Comparison of ENCODE assay signal across 8 cellular contexts in genomic region chr21:43975469-43976098, GRCh38. TPM values are rescaled to one million over a fixed set of nuclear protein-coding genes. Genes with fewer than 3 reads are reported as not detected.
DNase-seq lines count a peak whose midpoint lies in the region; ATAC-seq and TF ChIP-seq lines count a peak whose summit lies in the region.

No MANE protein-coding gene starts in this region.

- H3K4me1 ChIP-seq in CD4-positive, CD25-positive, alpha-beta regulatory T cell (ENCODE audit: control insufficient read depth, insufficient read depth, low read length, poor library complexity, severe bottlenecking), result no peaks in the 10 kb centered on the region
- no peaks in the 10 kb centered on the region for H3K4me1 ChIP-seq in HEK293 (ENCODE audit: control insufficient read depth, insufficient read depth, low read length)
- H3K4me1 ChIP-seq in lung (ENCODE audit: control insufficient read depth in 2 of 2, insufficient read depth in 2 of 2, low read length in 2 of 2), result peaks cover 0 to 13% of the 10 kb centered on the region in 2 donors

- H3K4me3 Mint-ChIP-seq in CD4-positive, CD25-positive, alpha-beta regulatory T cell, result no peak overlapping the region

- H3K9me3 Mint-ChIP-seq in CD4-positive, CD25-positive, alpha-beta regulatory T cell, result no peaks in the 10 kb centered on the region

- POLR2A ChIA-PET in HEK293 (lab: Yijun Ruan, JAX), result interaction anchor here (1.0 kb wide), 1 partner anchor 165 kb away, joined by 3 read pairs; no protein-coding TSS in a partner anchor

- peaks cover 11% of the 10 kb centered on the region for H3K36me3 Mint-ChIP-seq in CD4-positive, CD25-positive, alpha-beta regulatory T cell

- TF ChIP-seq CTCF in HEK293 (tag by site-specific recombination; IDR thresholded peaks at IDR 0.05), result peak; percentile 97
- TF ChIP-seq CTCF in lung (IDR thresholded peaks at IDR 0.05; ENCODE audit: control extremely low read depth, extremely low read depth), result peak; percentile 82

- H3K4me1 Mint-ChIP-seq in CD4-positive, CD25-positive, alpha-beta regulatory T cell, result peaks cover 5 to 15% (median 6%) of the 10 kb centered on the region in 4 donors

- peak overlapping the region; percentile 60 to 83 (median 62) for H3K27ac Mint-ChIP-seq in CD4-positive, CD25-positive, alpha-beta regulatory T cell

- H3K27me3 Mint-ChIP-seq in CD4-positive, CD25-positive, alpha-beta regulatory T cell, result no peaks in the 10 kb centered on the region

- WGBS in lung, 2 donors, result 37 to 38% methylated on average over 24 of the region's 24 CpGs

- no peak overlapping the region for H3K4me3 ChIP-seq in CD4-positive, CD25-positive, alpha-beta regulatory T cell (ENCODE audit: low read depth, low read length)
- H3K4me3 ChIP-seq in HEK293 (ENCODE audit: low read depth, low read length) (no peak overlapping the region), lung (no peak overlapping the region)

- no peaks in the 10 kb centered on the region for H3K27me3 ChIP-seq in CD4-positive, CD25-positive, alpha-beta regulatory T cell (ENCODE audit: control insufficient read depth, insufficient read depth, low read length)
- H3K27me3 ChIP-seq in lung (ENCODE audit: control insufficient read depth, insufficient read depth), result no peaks in the 10 kb centered on the region

- no peaks in the 10 kb centered on the region for H3K9me3 ChIP-seq in CD4-positive, CD25-positive, alpha-beta regulatory T cell (ENCODE audit: control insufficient read depth in 2 of 2, low read length in 2 of 2)
- H3K9me3 ChIP-seq in HEK293 (ENCODE audit: control insufficient read depth, insufficient read depth, low read depth, low read length), result no peaks in the 10 kb centered on the region
- no peaks in the 10 kb centered on the region for H3K9me3 ChIP-seq in lung (ENCODE audit: control insufficient read depth in 2 of 2, insufficient read depth in 1 of 2, low read length in 1 of 2)

- CTCF ChIA-PET in HEK293 (lab: Yijun Ruan, JAX), result interaction anchor here (0.5 to 2.5 kb wide), 29 partner anchors 9 to 778 kb away, joined by 3 to 39 read pairs (median 4); partner anchors contain the start of gene RRP1

- H3K36me3 ChIP-seq in CD4-positive, CD25-positive, alpha-beta regulatory T cell (ENCODE audit: control insufficient read depth, insufficient read depth, low read length), result peaks cover 18% of the 10 kb centered on the region
- H3K36me3 ChIP-seq in HEK293 (ENCODE audit: control insufficient read depth in 2 of 2, insufficient read depth in 1 of 2, low read length in 2 of 2), result peaks cover 10 to 38% of the 10 kb centered on the region in 2 experiments
- peaks cover 12 to 36% of the 10 kb centered on the region in 2 donors for H3K36me3 ChIP-seq in lung (ENCODE audit: control insufficient read depth in 2 of 2, insufficient read depth in 2 of 2, low read length in 2 of 2)

- DNase-seq in CD4-positive, CD25-positive, alpha-beta regulatory T cell, result peak; percentile 66 to 85 (median 79)
- DNase-seq in NCI-H446 (lab: John Stamatoyannopoulos, UW) (peak; percentile 20 to 65), ecto neural progenitor cell (ENCODE audit: low spot score) (peak; percentile 86), lung (ENCODE audit: low spot score) (peak; percentile 76)
- DNase-seq in activated CD4-positive, alpha-beta T cell treated with anti-CD3 and anti-CD28 coated beads, Interleukin-2, amount 50 U/mL, for 48 hours, result peak; percentile 86 to 88
- DNase-seq in stimulated activated CD8-positive, alpha-beta memory T cell treated with anti-CD3 and anti-CD28 coated beads, Interleukin-12 subunit alpha, Interleukin-12 subunit beta, amount 100 ng/mL, for 4 hours (ENCODE audit: low read depth), result peak; percentile 58

- no peak overlapping the region for H3K27ac ChIP-seq in CD4-positive, CD25-positive, alpha-beta regulatory T cell (ENCODE audit: insufficient read depth, low read length, poor library complexity, severe bottlenecking)
- H3K27ac ChIP-seq in HEK293 (ENCODE audit: extremely low read depth, low read depth, low read length) (no peak overlapping the region), lung (ENCODE audit: low read depth in 1 of 2, low read length in 1 of 2) (no peak overlapping the region)

- peak; percentile 82 to 89 for ATAC-seq in CD4-positive, CD25-positive, alpha-beta regulatory T cell (ENCODE audit: low read depth in 2 of 2)
- ATAC-seq in lung (ENCODE audit: insufficient read depth, low FRiP score) (peak; percentile 71), GM21360 (IDR thresholded peaks at IDR 0.05; ENCODE audit: unreplicated experiment) (no peak)

TF ChIP-seq in HEK293, 187 proteins besides CTCF, POLR2A, EP300 and RAD21 (continues in another document):
- TF ChIP-seq ZBTB48 (tag by site-specific recombination; IDR thresholded peaks at IDR 0.05) (no peak), KLF9 (tag by site-specific recombination; IDR thresholded peaks at IDR 0.05; ENCODE audit: low read depth) (no peak), ZBTB17 (tag by site-specific recombination; IDR thresholded peaks at IDR 0.05) (peak; percentile 47; the same call in 1 of the 2 replicates), WT1 (tag by site-specific recombination; IDR thresholded peaks at IDR 0.05) (0 out of 2 replicates have a peak, but pooled peaks have one; percentile 22), GLIS1 (tag by site-specific recombination; IDR thresholded peaks at IDR 0.05) (0 out of 2 replicates have a peak, but pooled peaks have one; percentile 14), ZBTB26 (tag by site-specific recombination; optimal IDR thresholded peaks at IDR 0.05) (peak; percentile 30), ZNF600 (tag by site-specific recombination; IDR thresholded peaks at IDR 0.05) (peak; percentile 43; the same call in 1 of the 2 replicates), ZNF629 (tag by site-specific recombination; IDR thresholded peaks at IDR 0.05) (peak; percentile 21; the same call in 1 of the 2 replicates), ZEB2 (tag by site-specific recombination; IDR thresholded peaks at IDR 0.05) (peak; percentile 66; the same call in 1 of the 2 replicates), ZBTB10 (tag by site-specific recombination; IDR thresholded peaks at IDR 0.05) (0 out of 2 replicates have a peak, but pooled peaks have one; percentile 27), KLF8 (tag by site-specific recombination; IDR thresholded peaks at IDR 0.05) (peak; percentile 33; the same call in 1 of the 2 replicates), ZNF394 (tag by site-specific recombination; IDR thresholded peaks at IDR 0.05; ENCODE audit: borderline replicate concordance) (peak; percentile 47; the same call in 1 of the 2 replicates), ZFP69B (tag by site-specific recombination; IDR thresholded peaks at IDR 0.05) (peak; percentile 86), ZNF423 (tag by site-specific recombination; IDR thresholded peaks at IDR 0.05) (peak; percentile 82)
- TF ChIP-seq, protein P1, sequence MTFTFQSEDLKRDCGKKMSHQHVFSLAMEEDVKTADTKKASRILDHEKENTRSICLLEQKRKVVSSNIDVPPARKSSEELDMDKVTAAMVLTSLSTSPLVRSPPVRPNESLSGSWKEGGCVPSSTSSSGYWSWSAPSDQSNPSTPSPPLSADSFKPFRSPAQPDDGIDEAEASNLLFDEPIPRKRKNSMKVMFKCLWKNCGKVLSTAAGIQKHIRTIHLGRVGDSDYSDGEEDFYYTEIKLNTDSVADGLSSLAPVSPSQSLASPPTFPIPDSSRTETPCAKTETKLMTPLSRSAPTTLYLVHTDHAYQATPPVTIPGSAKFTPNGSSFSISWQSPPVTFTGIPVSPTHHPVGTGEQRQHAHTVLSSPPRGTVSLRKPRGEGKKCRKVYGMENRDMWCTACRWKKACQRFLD (tag by site-specific recombination; IDR thresholded peaks at IDR 0.05), result 0 out of 2 replicates have a peak, but pooled peaks have one; percentile 3
- TF ChIP-seq, protein P2, sequence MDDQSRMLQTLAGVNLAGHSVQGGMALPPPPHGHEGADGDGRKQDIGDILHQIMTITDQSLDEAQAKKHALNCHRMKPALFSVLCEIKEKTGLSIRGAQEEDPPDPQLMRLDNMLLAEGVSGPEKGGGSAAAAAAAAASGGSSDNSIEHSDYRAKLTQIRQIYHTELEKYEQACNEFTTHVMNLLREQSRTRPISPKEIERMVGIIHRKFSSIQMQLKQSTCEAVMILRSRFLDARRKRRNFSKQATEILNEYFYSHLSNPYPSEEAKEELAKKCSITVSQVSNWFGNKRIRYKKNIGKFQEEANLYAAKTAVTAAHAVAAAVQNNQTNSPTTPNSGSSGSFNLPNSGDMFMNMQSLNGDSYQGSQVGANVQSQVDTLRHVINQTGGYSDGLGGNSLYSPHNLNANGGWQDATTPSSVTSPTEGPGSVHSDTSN (CRISPR knock-in tag; IDR thresholded peaks at IDR 0.05), result 0 out of 2 replicates have a peak, but pooled peaks have one; percentile 23

RNA-seq across cellular contexts. Expression of gene TRAPPC10, which starts 36.5 kb away (rescaled TPM):
- 132 TPM for total RNA-seq in CD4-positive, CD25-positive, alpha-beta regulatory T cell
- 10 to 100 TPM; 13.5 to 18.7 (median 17.1) TPM for polyA plus RNA-seq in CD4-positive, CD25-positive, alpha-beta regulatory T cell
- total RNA-seq in lung, result 10 to 100 TPM; 43.0 to 43.5 TPM
- 10 to 100 TPM in 1 of 2 donors, 1 to 10 TPM in 1; 7.7 to 16.5 TPM for polyA plus RNA-seq in lung
